ENCODE assay signal across 1 cellular context in genomic region chr9:128007566-128008138, GRCh38.
TF ChIP-seq lines count a peak whose summit lies in the region.

No MANE protein-coding gene starts in this region.

TF ChIP-seq in GM12878, 131 proteins besides CTCF, POLR2A, EP300 and RAD21 (continued from another document and continues in another):
- TF ChIP-seq ZBTB40 (IDR thresholded peaks at IDR 0.05; ENCODE audit: borderline replicate concordance) (peak; percentile 71), EED (IDR thresholded peaks at IDR 0.05; ENCODE audit: low read depth) (peak; percentile 61; the same call in 1 of the 2 replicates), NR2F1 (conservative IDR thresholded peaks at IDR 0.05) (peak; percentile 76), CBX3 (IDR thresholded peaks at IDR 0.05; ENCODE audit: borderline replicate concordance, low read depth) (no peak), DPF2 (IDR thresholded peaks at IDR 0.05) (0 out of 2 replicates have a peak, but pooled peaks have one; percentile 43), ZNF592 (IDR thresholded peaks at IDR 0.05) (no peak), SMAD1 (IDR thresholded peaks at IDR 0.05; ENCODE audit: low read depth, partially characterized antibody) (peak; percentile 98), IKZF2 (IDR thresholded peaks at IDR 0.05) (peak in 1 of 2 experiments; percentile 42; a peak in 3 of 4 replicates), BCL11A (IDR thresholded peaks at IDR 0.05; ENCODE audit: low read depth, low read length) (0 out of 2 replicates have a peak, but pooled peaks have one; percentile 23), BMI1 (IDR thresholded peaks at IDR 0.05; ENCODE audit: borderline replicate concordance) (no peak), ZNF687 (IDR thresholded peaks at IDR 0.05) (no peak; the same call in 1 of the 2 replicates), MTA3 (IDR thresholded peaks at IDR 0.05; ENCODE audit: borderline replicate concordance, low read length) (no peak), BHLHE40 (IDR thresholded peaks at IDR 0.05; ENCODE audit: borderline replicate concordance in 1 of 2, low read depth in 2 of 2, low read length in 1 of 2) (peak; percentile 23 to 35; a peak in 1 of 4 replicates), HDGF (IDR thresholded peaks at IDR 0.05) (no peak), PAX5 (IDR thresholded peaks at IDR 0.05; ENCODE audit: borderline replicate concordance, low read depth, low read length) (no peak; the same call in 1 of the 2 replicates), RUNX3 (IDR thresholded peaks at IDR 0.05; ENCODE audit: low read length) (peak; percentile 63), NBN (IDR thresholded peaks at IDR 0.05) (no peak), FOXM1 (IDR thresholded peaks at IDR 0.05; ENCODE audit: low read depth, low read length) (peak; percentile 22; the same call in 1 of the 2 replicates), TARDBP (IDR thresholded peaks at IDR 0.05; ENCODE audit: borderline replicate concordance) (no peak; the same call in 1 of the 2 replicates), FOS (IDR thresholded peaks at IDR 0.05; ENCODE audit: borderline replicate concordance, extremely low read depth, insufficient read length) (no peak), ATF3 (IDR thresholded peaks at IDR 0.05; ENCODE audit: borderline replicate concordance, extremely low read depth, low read depth, low read length) (no peak), ZNF207 (IDR thresholded peaks at IDR 0.05; ENCODE audit: borderline replicate concordance) (no peak), NRF1 (conservative IDR thresholded peaks at IDR 0.05; ENCODE audit: low read depth, low read length) (no peak), POLR2AphosphoS5 (IDR thresholded peaks at IDR 0.05; ENCODE audit: low read length) (peak; percentile 51; the same call in 1 of the 2 replicates), EGR1 (IDR thresholded peaks at IDR 0.05; ENCODE audit: borderline replicate concordance in 1 of 2, low read depth in 2 of 2, low read length in 2 of 2) (peak; percentile 89 to 100), SMAD5 (IDR thresholded peaks at IDR 0.05; ENCODE audit: low read depth) (no peak), IRF4 (IDR thresholded peaks at IDR 0.05; ENCODE audit: low read depth, low read length) (no peak), PKNOX1 (IDR thresholded peaks at IDR 0.05) (no peak), CHD2 (IDR thresholded peaks at IDR 0.05; ENCODE audit: borderline replicate concordance, low read depth, low read length) (no peak), ETV6 (conservative IDR thresholded peaks at IDR 0.05 in 1 of 2, IDR thresholded peaks at IDR 0.05 in 1 of 2; ENCODE audit: borderline replicate concordance in 1 of 2, low read depth in 1 of 2) (peak in 1 of 2 experiments; percentile 98; a peak in 2 of 4 replicates), ZBED1 (IDR thresholded peaks at IDR 0.05; ENCODE audit: borderline replicate concordance) (0 out of 2 replicates have a peak, but pooled peaks have one; percentile 31), KLF5 (IDR thresholded peaks at IDR 0.05; ENCODE audit: partially characterized antibody) (no peak), HCFC1 (IDR thresholded peaks at IDR 0.05; ENCODE audit: low read length) (no peak), NFYA (IDR thresholded peaks at IDR 0.05; ENCODE audit: borderline replicate concordance, low read depth, low read length) (no peak), ASH2L (IDR thresholded peaks at IDR 0.05; ENCODE audit: borderline replicate concordance, low read depth) (no peak), SKIL (IDR thresholded peaks at IDR 0.05; ENCODE audit: low read depth, poor library complexity, severe bottlenecking) (peak; percentile 69), ZBTB11 (CRISPR knock-in tag; IDR thresholded peaks at IDR 0.05) (no peak), ATF7 (IDR thresholded peaks at IDR 0.05; ENCODE audit: low read depth) (peak; percentile 52), ZNF217 (IDR thresholded peaks at IDR 0.05) (no peak), BACH1 (IDR thresholded peaks at IDR 0.05; ENCODE audit: borderline replicate concordance) (no peak), CHD4 (IDR thresholded peaks at IDR 0.05) (0 out of 2 replicates have a peak, but pooled peaks have one; percentile 28), USF1 (IDR thresholded peaks at IDR 0.05; ENCODE audit: borderline replicate concordance, extremely low read length, insufficient read depth, low read depth, low read length) (no peak)
